ENCODE assay signal across 1 cellular context in the genomic region with DNA sequence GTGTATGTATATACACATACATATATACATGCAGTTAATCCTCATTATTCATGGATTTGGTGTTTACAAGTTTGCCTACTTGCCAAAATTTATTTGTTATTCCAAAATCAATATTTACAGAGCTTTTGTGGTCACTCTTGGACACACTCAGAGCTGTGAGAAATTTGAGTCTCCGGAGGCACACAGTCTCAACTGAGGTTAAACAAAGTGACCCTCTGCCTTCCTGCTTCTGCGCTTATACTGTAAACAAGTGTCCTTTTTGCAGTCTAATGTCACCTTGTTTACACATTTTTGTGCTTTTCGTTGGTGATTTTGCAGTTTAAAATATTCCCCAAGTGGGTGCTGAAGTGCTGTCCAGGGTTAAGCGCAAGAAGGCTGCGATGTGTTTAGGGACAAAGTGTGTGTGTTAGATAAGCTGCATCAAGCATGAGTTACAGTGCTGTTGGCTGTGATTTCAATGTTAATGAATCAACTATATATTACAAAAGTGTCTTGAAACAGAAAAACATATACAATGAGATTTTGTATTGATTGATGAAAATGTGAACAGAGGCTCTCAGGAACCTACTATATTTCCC.
TF ChIP-seq lines count a peak whose summit lies in the region.

No MANE protein-coding gene starts in this region.

TF ChIP-seq in WTC11, 78 proteins besides CTCF, POLR2A, EP300 and RAD21 (continued from another document):
- TF ChIP-seq, protein P1, sequence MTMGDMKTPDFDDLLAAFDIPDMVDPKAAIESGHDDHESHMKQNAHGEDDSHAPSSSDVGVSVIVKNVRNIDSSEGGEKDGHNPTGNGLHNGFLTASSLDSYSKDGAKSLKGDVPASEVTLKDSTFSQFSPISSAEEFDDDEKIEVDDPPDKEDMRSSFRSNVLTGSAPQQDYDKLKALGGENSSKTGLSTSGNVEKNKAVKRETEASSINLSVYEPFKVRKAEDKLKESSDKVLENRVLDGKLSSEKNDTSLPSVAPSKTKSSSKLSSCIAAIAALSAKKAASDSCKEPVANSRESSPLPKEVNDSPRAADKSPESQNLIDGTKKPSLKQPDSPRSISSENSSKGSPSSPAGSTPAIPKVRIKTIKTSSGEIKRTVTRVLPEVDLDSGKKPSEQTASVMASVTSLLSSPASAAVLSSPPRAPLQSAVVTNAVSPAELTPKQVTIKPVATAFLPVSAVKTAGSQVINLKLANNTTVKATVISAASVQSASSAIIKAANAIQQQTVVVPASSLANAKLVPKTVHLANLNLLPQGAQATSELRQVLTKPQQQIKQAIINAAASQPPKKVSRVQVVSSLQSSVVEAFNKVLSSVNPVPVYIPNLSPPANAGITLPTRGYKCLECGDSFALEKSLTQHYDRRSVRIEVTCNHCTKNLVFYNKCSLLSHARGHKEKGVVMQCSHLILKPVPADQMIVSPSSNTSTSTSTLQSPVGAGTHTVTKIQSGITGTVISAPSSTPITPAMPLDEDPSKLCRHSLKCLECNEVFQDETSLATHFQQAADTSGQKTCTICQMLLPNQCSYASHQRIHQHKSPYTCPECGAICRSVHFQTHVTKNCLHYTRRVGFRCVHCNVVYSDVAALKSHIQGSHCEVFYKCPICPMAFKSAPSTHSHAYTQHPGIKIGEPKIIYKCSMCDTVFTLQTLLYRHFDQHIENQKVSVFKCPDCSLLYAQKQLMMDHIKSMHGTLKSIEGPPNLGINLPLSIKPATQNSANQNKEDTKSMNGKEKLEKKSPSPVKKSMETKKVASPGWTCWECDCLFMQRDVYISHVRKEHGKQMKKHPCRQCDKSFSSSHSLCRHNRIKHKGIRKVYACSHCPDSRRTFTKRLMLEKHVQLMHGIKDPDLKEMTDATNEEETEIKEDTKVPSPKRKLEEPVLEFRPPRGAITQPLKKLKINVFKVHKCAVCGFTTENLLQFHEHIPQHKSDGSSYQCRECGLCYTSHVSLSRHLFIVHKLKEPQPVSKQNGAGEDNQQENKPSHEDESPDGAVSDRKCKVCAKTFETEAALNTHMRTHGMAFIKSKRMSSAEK (CRISPR knock-in tag; IDR thresholded peaks at IDR 0.05; ENCODE audit: borderline replicate concordance), result no peak
